In the genomic region with DNA sequence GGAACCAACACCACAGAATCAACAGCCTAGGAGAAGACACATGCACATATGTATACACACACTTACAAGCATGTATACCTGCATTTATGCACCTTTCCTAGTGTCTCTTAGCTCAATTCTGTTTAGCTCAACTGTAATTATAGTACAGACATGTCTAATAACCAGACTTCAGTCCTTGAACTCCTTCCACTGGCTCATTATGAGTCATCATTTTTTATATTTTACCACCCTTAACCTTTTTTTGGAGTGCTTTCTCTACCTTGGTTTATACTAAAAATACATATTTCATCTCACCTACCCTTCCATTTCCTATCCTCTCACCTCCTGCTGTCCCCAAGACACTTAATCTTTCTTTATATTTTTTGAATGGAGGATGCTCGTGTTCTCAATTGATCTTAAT, we compare ENCODE assay signal across 20 cellular contexts.
"Had no signal": no experiment of that assay in that cellular context is flagged by ENCODE, and none has a peak within 500 bp of the region (broad histone marks: within the 10 kb centered on the region; RNA-seq: fewer than 3 reads in every experiment).

No MANE protein-coding gene starts in this region.

- H3K4me3 ChIP-seq: SJCRH30 had no signal

- H3K9me3 ChIP-seq: SJCRH30 had no signal

- H3K27ac ChIP-seq: SJCRH30 had no signal

- H3K4me1 ChIP-seq: SJCRH30 had no signal

- ATAC-seq: Panc1, Right ventricle myocardium inferior, SK-N-SH treated with all-trans-retinoic acid at 6 μM for 48 hours had no signal

- H3K27me3 ChIP-seq: SJCRH30 had no signal

- DNase-seq: Karpas-422, KG1, MM.1S, NCI-H1092 treated with DMSO at 0.1 percent for 48 hours, NCI-H1436, NCI-H187, NCI-H2029, NCI-H2081 treated with DMSO at 0.1 percent for 48 hours, NCI-H2171, NCI-H226, NCI-H446, NCI-H510A, NCI-H524 treated with DMSO at 0.1 percent for 48 hours, NCI-H69, NCI-H774, SHP77 treated with DMSO at 0.1 percent for 48 hours, SJCRH30 had no signal
